ENCODE assay signal across 16 cellular contexts in genomic region chr3:49054344-49054862, GRCh38.
"Had no signal": no experiment of that assay in that cellular context is flagged by ENCODE, and none has a peak within 500 bp of the region (broad histone marks: within the 10 kb centered on the region; RNA-seq: fewer than 3 reads in every experiment).

No MANE protein-coding gene starts in this region.

- H3K27ac Mint-ChIP-seq: activated T-helper 2 cell treated with anti-CD3 and anti-CD28 coated beads, Interferon-gamma antibody, Interleukin-2, Interleukin-4, amounts not matched to agents 10 μg/mL and 5 μg/mL and 100 μg/mL, durations not matched to agents 14 hours and 24 hours and 36 hours; dendritic cell treated with granulocyte-macrophage colony-stimulating factor and Interleukin-4, amounts not matched to agents 40 ng/mL and 50 ng/mL, for 4 days; T-helper 17 cell had no signal

- H3K27me3 ChIP-seq: cardiac muscle cell, esophagus muscularis mucosa, thyroid gland had no signal

- H3K4me1 ChIP-seq: thyroid gland had no signal

- H3K27ac ChIP-seq: cardiac muscle cell, esophagus muscularis mucosa, thyroid gland, WERI-Rb-1 had no signal

- H3K27me3 Mint-ChIP-seq: dendritic cell treated with granulocyte-macrophage colony-stimulating factor and Interleukin-4, amounts not matched to agents 40 ng/mL and 50 ng/mL, for 4 days; naive B cell; T-helper 17 cell had no signal

- H3K9me3 ChIP-seq: esophagus muscularis mucosa, thyroid gland had no signal

- DNase-seq: activated CD4-positive, alpha-beta T cell treated with anti-CD3 and anti-CD28 coated beads, Interleukin-2, amount 50 U/mL, for 4 hours; activated naive CD4-positive, alpha-beta T cell treated with Interleukin-2 at 50 U/mL for 16 hours; amniotic stem cell; effector CD8-positive, alpha-beta T cell; left ventricle myocardium superior; naive B cell; nucleus accumbens; retina; stimulated activated naive CD4-positive, alpha-beta T cell treated with Interleukin-2 at 50 U/mL for 16 hours; T-helper 17 cell; thyroid gland; WERI-Rb-1 had no signal

- ATAC-seq: left ventricle myocardium superior, T-helper 17 cell had no signal

- H3K9me3 Mint-ChIP-seq: activated T-helper 2 cell treated with anti-CD3 and anti-CD28 coated beads, Interferon-gamma antibody, Interleukin-2, Interleukin-4, amounts not matched to agents 10 μg/mL and 5 μg/mL and 100 μg/mL, durations not matched to agents 14 hours and 24 hours and 36 hours; dendritic cell treated with granulocyte-macrophage colony-stimulating factor and Interleukin-4, amounts not matched to agents 40 ng/mL and 50 ng/mL, for 4 days; naive B cell had no signal

- H3K4me3 ChIP-seq: cardiac muscle cell, esophagus muscularis mucosa, thyroid gland had no signal

- H3K4me3 Mint-ChIP-seq: dendritic cell treated with granulocyte-macrophage colony-stimulating factor and Interleukin-4, amounts not matched to agents 40 ng/mL and 50 ng/mL, for 4 days; naive B cell; T-helper 17 cell had no signal
